ENCODE assay signal across 1 cellular context in the genomic region with DNA sequence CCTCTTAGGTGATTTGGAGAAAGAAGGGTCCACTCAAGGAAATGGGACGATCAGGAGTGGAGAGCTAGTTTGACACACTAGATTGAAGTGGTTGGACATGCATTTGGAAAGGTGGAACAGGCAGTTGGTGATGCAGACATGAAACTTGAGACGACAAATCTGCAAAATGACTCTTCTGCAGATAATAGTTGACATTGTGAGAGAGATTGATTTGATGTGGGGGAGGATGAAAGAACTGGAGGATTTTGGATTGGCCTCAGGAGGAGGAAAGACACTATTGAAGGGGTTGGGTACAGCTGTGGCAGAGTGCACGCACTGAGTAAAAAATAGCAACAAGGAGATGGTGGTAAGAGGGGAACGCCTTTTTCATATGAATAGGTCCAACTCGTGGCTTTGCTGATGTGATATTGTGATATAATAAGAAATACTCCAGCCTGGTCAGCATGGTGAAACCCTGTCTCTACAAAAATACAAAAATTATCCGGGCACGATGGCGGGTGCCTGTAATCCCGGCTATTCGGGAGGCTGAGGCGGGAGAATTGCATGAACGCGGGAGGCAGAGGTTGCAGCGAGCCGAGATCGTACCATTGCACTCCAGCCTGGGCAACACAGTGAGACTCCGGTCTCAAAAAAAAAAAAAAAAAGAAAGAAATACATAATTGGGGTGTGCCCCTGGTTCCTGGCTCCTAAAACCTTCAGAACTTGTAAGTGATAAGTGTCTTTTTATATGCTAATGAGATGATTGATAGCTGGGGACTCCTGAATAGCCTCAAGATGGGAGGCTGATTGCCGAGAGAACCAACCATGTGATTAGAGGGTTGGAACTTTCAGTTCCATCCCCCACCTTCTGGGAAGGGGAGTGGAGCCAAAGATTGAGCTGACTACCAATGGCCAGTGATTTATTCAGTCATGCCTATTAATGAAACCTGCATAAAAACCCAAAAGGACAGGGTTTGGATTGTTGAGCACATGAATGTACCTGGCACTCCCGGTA.
TF ChIP-seq lines count a peak whose summit lies in the region.

No MANE protein-coding gene starts in this region.

TF ChIP-seq in K562, 482 proteins besides CTCF, POLR2A, EP300 and RAD21:
- TF ChIP-seq MLLT1 (IDR thresholded peaks at IDR 0.05) (no peak), POLR2AphosphoS5 (IDR thresholded peaks at IDR 0.05; ENCODE audit: control insufficient read depth, insufficient read depth, low read depth, low read length) (no peak), COPS2 (conservative IDR thresholded peaks at IDR 0.05) (no peak), ZNF668 (CRISPR knock-in tag; IDR thresholded peaks at IDR 0.05) (no peak), CBFA2T3 (IDR thresholded peaks at IDR 0.05) (0 out of 2 replicates have a peak, but pooled peaks have one; percentile 14), HDAC1 (IDR thresholded peaks at IDR 0.05) (peak in 1 of 2 experiments; percentile 66; a peak in 2 of 4 replicates), ZFP91 (CRISPR knock-in tag; IDR thresholded peaks at IDR 0.05) (no peak), SOX6 (IDR thresholded peaks at IDR 0.05) (peak; percentile 25; the same call in 1 of the 2 replicates), CREB5 (CRISPR knock-in tag; IDR thresholded peaks at IDR 0.05) (no peak), RCOR1 (IDR thresholded peaks at IDR 0.05; ENCODE audit: borderline replicate concordance in 1 of 2, low read depth in 2 of 2, low read length in 2 of 2) (peak in 1 of 2 experiments; percentile 88; a peak in 2 of 4 replicates), KDM1A (IDR thresholded peaks at IDR 0.05) (peak; percentile 88 to 90), MEIS2 (IDR thresholded peaks at IDR 0.05; ENCODE audit: partially characterized antibody) (peak; percentile 17)
- TF ChIP-seq, protein P1, sequence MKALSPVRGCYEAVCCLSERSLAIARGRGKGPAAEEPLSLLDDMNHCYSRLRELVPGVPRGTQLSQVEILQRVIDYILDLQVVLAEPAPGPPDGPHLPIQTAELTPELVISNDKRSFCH (CRISPR knock-in tag; IDR thresholded peaks at IDR 0.05), result no peak
- TF ChIP-seq, protein P1 (tag; IDR thresholded peaks at IDR 0.05), result no peak
